In genomic region chr12:110004598-110004997, GRCh38 we compare ENCODE assay signal across 9 cellular contexts. TPM values are rescaled to one million over a fixed set of nuclear protein-coding genes. Genes with fewer than 3 reads are reported as not detected.
DNase-seq lines count a peak whose midpoint lies in the region; ATAC-seq and TF ChIP-seq lines count a peak whose summit lies in the region.
"Had no signal": no experiment of that assay in that cellular context is flagged by ENCODE, and none has a peak within 500 bp of the region (broad histone marks: within the 10 kb centered on the region; RNA-seq: fewer than 3 reads in every experiment).

No MANE protein-coding gene starts in this region.

- H3K27ac Mint-ChIP-seq in chondrocyte (ENCODE audit: unreplicated experiment) = no peak overlapping the region
- H3K27ac Mint-ChIP-seq in natural killer cell treated with Interleukin-12 subunit alpha and Interleukin-12 subunit beta and Interleukin-15 and Interleukin-18, amount 100 ng/mL, for 72 hours = no peak overlapping the region
- no peak overlapping the region for H3K27ac Mint-ChIP-seq in MCF 10A (ENCODE audit: low read depth, unreplicated experiment)

- H3K4me1 Mint-ChIP-seq in chondrocyte (ENCODE audit: low read depth) (peaks cover 22% of the 10 kb centered on the region), MCF 10A (ENCODE audit: insufficient read depth, unreplicated experiment) (peaks cover 17% of the 10 kb centered on the region)
- peaks cover 43 to 49% of the 10 kb centered on the region in 2 donors for H3K4me1 Mint-ChIP-seq in natural killer cell treated with Interleukin-12 subunit alpha and Interleukin-12 subunit beta and Interleukin-15 and Interleukin-18, amount 100 ng/mL, for 72 hours (ENCODE audit: low read depth in 2 of 2)

- CTCF ChIA-PET in MCF 10A (lab: Yijun Ruan, JAX) = interaction anchor here (0.6 to 2.6 kb wide), 6 partner anchors 19 to 407 kb away, joined by 3 to 8 read pairs (median 3); no protein-coding TSS in a partner anchor

- no peak for TF ChIP-seq CTCF in chondrocyte (IDR thresholded peaks at IDR 0.05)
- TF ChIP-seq CTCF in MCF 10A (IDR thresholded peaks at IDR 0.05; ENCODE audit: unreplicated experiment) = no peak

- H3K9me3 Mint-ChIP-seq in chondrocyte (ENCODE audit: low read depth) (no peaks in the 10 kb centered on the region), MCF 10A (ENCODE audit: unreplicated experiment) (no peaks in the 10 kb centered on the region)
- no peaks in the 10 kb centered on the region for H3K9me3 Mint-ChIP-seq in natural killer cell treated with Interleukin-12 subunit alpha and Interleukin-12 subunit beta and Interleukin-15 and Interleukin-18, amount 100 ng/mL, for 72 hours

- H3K36me3 Mint-ChIP-seq in chondrocyte (ENCODE audit: low read depth) = peaks cover 3% of the 10 kb centered on the region
- H3K36me3 Mint-ChIP-seq in natural killer cell treated with Interleukin-12 subunit alpha and Interleukin-12 subunit beta and Interleukin-15 and Interleukin-18, amount 100 ng/mL, for 72 hours = peaks cover 4% of the 10 kb centered on the region
- peaks cover 6% of the 10 kb centered on the region for H3K36me3 Mint-ChIP-seq in MCF 10A (ENCODE audit: insufficient read depth, unreplicated experiment)

- no TSS peak for BruUV-seq in MCF 10A (replicated peaks; lab: Mats Ljungman, UMichigan)

- no peak for DNase-seq in left lobe of liver (ENCODE audit: low spot score)
- no peak for DNase-seq in chondrocyte (ENCODE audit: low spot score)
- DNase-seq in natural killer cell treated with Interleukin-12 subunit alpha and Interleukin-12 subunit beta and Interleukin-15 and Interleukin-18, amount 100 ng/mL, for 72 hours (ENCODE audit: low spot score) = no peak
- no peak for DNase-seq in MCF 10A (ENCODE audit: unreplicated experiment)
- DNase-seq: cortex of kidney, GF-D8 had no signal

- H3K4me3 Mint-ChIP-seq in chondrocyte (ENCODE audit: unreplicated experiment) (no peak overlapping the region), MCF 10A (ENCODE audit: unreplicated experiment) (no peak overlapping the region)
- no peak overlapping the region for H3K4me3 Mint-ChIP-seq in natural killer cell treated with Interleukin-12 subunit alpha and Interleukin-12 subunit beta and Interleukin-15 and Interleukin-18, amount 100 ng/mL, for 72 hours

- intact Hi-C loops in MCF 10A (cut with micrococcal nuclease) = loop anchor here (5.0 kb wide), 1 partner anchor 33 kb away; no protein-coding TSS in a partner anchor

- H3K27me3 Mint-ChIP-seq in chondrocyte (ENCODE audit: low read depth) = no peaks in the 10 kb centered on the region
- no peaks in the 10 kb centered on the region for H3K27me3 Mint-ChIP-seq in natural killer cell treated with Interleukin-12 subunit alpha and Interleukin-12 subunit beta and Interleukin-15 and Interleukin-18, amount 100 ng/mL, for 72 hours
- no peaks in the 10 kb centered on the region for H3K27me3 Mint-ChIP-seq in MCF 10A (ENCODE audit: insufficient read depth, unreplicated experiment)

- POLR2A ChIA-PET in MCF 10A (lab: Yijun Ruan, JAX) = interaction anchor here (0.6 to 1.6 kb wide), 5 partner anchors 10 to 439 kb away, joined by 3 to 7 read pairs (median 4); no protein-coding TSS in a partner anchor

- ATAC-seq in GM18502 (IDR thresholded peaks at IDR 0.05; ENCODE audit: poor library complexity, unreplicated experiment) (peak; percentile 63), GM21423 (IDR thresholded peaks at IDR 0.05; ENCODE audit: unreplicated experiment) (peak; percentile 48), HG03469 (IDR thresholded peaks at IDR 0.05; ENCODE audit: unreplicated experiment) (peak; percentile 55), left lobe of liver (peak; percentile 30)
- no peak for ATAC-seq in natural killer cell treated with Interleukin-12 subunit alpha and Interleukin-12 subunit beta and Interleukin-15 and Interleukin-18, amount 100 ng/mL, for 72 hours

RNA-seq across cellular contexts. Expression of gene ANKRD13A, which starts 5.4 kb away (rescaled TPM):
- total RNA-seq in left lobe of liver (16.6 TPM), chondrocyte (34.8 to 37.6 TPM (median 37.6 TPM) in 3 replicates), MCF 10A (2022) (26.1 and 32.5 TPM in 2 replicates)
- total RNA-seq in natural killer cell treated with Interleukin-12 subunit alpha and Interleukin-12 subunit beta and Interleukin-15 and Interleukin-18, amount 100 ng/mL, for 72 hours = 10 to 100 TPM; 65.0 to 81.8 TPM

RNA-seq across cellular contexts. Expression of gene GIT2, which starts 8.4 kb away (rescaled TPM):
- total RNA-seq in left lobe of liver (15.5 TPM), chondrocyte (35.4 to 48.6 TPM (median 38.1 TPM) in 3 replicates), MCF 10A (2022) (30.0 and 30.9 TPM in 2 replicates)
- total RNA-seq in natural killer cell treated with Interleukin-12 subunit alpha and Interleukin-12 subunit beta and Interleukin-15 and Interleukin-18, amount 100 ng/mL, for 72 hours = 10 to 100 TPM; 87.5 to 94.2 TPM

RNA-seq across cellular contexts. Expression of gene C12orf76, which starts 43.7 kb away (rescaled TPM):
- 6.7 TPM for total RNA-seq in left lobe of liver
- 7.2 to 9.9 TPM (median 8.2 TPM) in 3 replicates for total RNA-seq in chondrocyte
- total RNA-seq in natural killer cell treated with Interleukin-12 subunit alpha and Interleukin-12 subunit beta and Interleukin-15 and Interleukin-18, amount 100 ng/mL, for 72 hours = 10 to 100 TPM; 10.1 to 12.3 TPM
- total RNA-seq in MCF 10A (2022) = 7.3 and 13.4 TPM in 2 replicates

Comparison
In these comparisons a context has a peak if more than half of its experiments do, and no peak if none do; other contexts are left out.
1. ATAC-seq: peak in GM18502 (single experiment), GM21423 (single experiment), HG03469 (single experiment) and left lobe of liver (single experiment); none in natural killer cell treated with Interleukin-12 subunit alpha and Interleukin-12 subunit beta and Interleukin-15 and Interleukin-18, amount 100 ng/mL, for 72 hours (0 of 2).